In the genomic region with DNA sequence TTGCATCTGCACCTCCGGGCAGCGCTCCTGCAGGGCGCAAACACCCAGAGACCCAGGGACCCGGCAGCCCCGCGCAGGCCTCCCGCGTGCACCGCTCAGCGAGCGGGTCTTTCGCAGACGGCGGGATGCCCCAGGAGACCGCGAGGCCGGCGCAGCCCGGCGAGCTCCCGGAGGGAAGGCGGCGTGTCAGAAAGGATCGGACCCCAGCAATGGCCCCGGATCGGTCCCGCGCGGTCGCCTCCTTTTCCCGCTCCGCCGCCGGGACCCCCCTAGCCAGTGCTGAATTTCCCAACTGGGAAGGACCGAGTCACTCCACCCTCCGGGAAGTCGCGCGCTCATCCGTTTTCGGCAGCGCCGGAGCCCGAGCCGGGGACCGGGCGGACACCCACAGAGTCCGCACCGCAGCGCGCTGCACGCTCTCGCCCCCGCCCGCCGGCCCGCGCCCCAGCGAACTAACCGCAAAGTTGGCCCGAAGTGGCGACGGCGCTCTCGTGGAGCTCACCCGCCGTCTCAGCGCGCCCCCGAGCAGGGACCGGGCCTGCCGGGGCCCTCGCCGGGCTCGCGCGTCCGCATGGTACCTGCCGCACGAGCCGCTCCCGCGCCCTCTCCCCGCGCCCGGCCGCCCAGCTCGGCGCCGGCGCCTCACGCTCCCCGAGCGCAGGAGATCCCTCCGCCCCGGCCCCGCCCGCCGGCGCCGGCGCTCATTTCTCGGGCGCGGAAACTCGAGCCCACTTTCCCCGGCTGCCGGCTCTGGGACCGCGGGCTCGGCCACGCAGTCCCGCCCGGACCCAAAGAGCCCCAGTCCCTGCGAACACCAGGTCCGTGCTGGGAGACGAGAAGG, we compare ENCODE assay signal across 1 cellular context.
A peak's percentile ranks its signal among the peaks of the same experiment; 100 is the strongest.
TF ChIP-seq lines count a peak whose summit lies in the region.

A gene with protein sequence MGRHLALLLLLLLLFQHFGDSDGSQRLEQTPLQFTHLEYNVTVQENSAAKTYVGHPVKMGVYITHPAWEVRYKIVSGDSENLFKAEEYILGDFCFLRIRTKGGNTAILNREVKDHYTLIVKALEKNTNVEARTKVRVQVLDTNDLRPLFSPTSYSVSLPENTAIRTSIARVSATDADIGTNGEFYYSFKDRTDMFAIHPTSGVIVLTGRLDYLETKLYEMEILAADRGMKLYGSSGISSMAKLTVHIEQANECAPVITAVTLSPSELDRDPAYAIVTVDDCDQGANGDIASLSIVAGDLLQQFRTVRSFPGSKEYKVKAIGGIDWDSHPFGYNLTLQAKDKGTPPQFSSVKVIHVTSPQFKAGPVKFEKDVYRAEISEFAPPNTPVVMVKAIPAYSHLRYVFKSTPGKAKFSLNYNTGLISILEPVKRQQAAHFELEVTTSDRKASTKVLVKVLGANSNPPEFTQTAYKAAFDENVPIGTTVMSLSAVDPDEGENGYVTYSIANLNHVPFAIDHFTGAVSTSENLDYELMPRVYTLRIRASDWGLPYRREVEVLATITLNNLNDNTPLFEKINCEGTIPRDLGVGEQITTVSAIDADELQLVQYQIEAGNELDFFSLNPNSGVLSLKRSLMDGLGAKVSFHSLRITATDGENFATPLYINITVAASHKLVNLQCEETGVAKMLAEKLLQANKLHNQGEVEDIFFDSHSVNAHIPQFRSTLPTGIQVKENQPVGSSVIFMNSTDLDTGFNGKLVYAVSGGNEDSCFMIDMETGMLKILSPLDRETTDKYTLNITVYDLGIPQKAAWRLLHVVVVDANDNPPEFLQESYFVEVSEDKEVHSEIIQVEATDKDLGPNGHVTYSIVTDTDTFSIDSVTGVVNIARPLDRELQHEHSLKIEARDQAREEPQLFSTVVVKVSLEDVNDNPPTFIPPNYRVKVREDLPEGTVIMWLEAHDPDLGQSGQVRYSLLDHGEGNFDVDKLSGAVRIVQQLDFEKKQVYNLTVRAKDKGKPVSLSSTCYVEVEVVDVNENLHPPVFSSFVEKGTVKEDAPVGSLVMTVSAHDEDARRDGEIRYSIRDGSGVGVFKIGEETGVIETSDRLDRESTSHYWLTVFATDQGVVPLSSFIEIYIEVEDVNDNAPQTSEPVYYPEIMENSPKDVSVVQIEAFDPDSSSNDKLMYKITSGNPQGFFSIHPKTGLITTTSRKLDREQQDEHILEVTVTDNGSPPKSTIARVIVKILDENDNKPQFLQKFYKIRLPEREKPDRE (N-terminal part only) (minus strand): TSS at position 650 of the 841 bp plus-strand sequence. CDS start 14,029 bp downstream, outside the sequence.

TF ChIP-seq in HepG2, 621 proteins besides CTCF, POLR2A, EP300 and RAD21 (continued from another document and continues in another):
- TF ChIP-seq, protein P1, sequence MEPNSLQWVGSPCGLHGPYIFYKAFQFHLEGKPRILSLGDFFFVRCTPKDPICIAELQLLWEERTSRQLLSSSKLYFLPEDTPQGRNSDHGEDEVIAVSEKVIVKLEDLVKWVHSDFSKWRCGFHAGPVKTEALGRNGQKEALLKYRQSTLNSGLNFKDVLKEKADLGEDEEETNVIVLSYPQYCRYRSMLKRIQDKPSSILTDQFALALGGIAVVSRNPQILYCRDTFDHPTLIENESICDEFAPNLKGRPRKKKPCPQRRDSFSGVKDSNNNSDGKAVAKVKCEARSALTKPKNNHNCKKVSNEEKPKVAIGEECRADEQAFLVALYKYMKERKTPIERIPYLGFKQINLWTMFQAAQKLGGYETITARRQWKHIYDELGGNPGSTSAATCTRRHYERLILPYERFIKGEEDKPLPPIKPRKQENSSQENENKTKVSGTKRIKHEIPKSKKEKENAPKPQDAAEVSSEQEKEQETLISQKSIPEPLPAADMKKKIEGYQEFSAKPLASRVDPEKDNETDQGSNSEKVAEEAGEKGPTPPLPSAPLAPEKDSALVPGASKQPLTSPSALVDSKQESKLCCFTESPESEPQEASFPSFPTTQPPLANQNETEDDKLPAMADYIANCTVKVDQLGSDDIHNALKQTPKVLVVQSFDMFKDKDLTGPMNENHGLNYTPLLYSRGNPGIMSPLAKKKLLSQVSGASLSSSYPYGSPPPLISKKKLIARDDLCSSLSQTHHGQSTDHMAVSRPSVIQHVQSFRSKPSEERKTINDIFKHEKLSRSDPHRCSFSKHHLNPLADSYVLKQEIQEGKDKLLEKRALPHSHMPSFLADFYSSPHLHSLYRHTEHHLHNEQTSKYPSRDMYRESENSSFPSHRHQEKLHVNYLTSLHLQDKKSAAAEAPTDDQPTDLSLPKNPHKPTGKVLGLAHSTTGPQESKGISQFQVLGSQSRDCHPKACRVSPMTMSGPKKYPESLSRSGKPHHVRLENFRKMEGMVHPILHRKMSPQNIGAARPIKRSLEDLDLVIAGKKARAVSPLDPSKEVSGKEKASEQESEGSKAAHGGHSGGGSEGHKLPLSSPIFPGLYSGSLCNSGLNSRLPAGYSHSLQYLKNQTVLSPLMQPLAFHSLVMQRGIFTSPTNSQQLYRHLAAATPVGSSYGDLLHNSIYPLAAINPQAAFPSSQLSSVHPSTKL (CRISPR knock-in tag; IDR thresholded peaks at IDR 0.05): no peak; the same call in 1 of the 2 replicates
- no peak for TF ChIP-seq ZNF354B (CRISPR knock-in tag; IDR thresholded peaks at IDR 0.05)
- TF ChIP-seq FIP1L1 (IDR thresholded peaks at IDR 0.05; ENCODE audit: borderline replicate concordance, insufficient read depth, low read depth, low read length): no peak
- no peak for TF ChIP-seq JDP2 (CRISPR knock-in tag; IDR thresholded peaks at IDR 0.05; ENCODE audit: borderline replicate concordance)
- TF ChIP-seq, protein P2, sequence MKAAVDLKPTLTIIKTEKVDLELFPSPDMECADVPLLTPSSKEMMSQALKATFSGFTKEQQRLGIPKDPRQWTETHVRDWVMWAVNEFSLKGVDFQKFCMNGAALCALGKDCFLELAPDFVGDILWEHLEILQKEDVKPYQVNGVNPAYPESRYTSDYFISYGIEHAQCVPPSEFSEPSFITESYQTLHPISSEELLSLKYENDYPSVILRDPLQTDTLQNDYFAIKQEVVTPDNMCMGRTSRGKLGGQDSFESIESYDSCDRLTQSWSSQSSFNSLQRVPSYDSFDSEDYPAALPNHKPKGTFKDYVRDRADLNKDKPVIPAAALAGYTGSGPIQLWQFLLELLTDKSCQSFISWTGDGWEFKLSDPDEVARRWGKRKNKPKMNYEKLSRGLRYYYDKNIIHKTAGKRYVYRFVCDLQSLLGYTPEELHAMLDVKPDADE (CRISPR knock-in tag; IDR thresholded peaks at IDR 0.05): no peak
- TF ChIP-seq CHD2 (IDR thresholded peaks at IDR 0.05; ENCODE audit: low read depth, low read length): peak; percentile 72; the same call in 1 of the 2 replicates
- TF ChIP-seq HNF4G (IDR thresholded peaks at IDR 0.05; ENCODE audit: borderline replicate concordance, low read depth, low read length): no peak
- 0 out of 2 replicates have a peak, but pooled peaks have one; percentile 36 for TF ChIP-seq HNF4G (CRISPR knock-in tag; IDR thresholded peaks at IDR 0.05; ENCODE audit: borderline replicate concordance, low read depth)
- TF ChIP-seq TBX3 (IDR thresholded peaks at IDR 0.05; ENCODE audit: borderline replicate concordance): no peak
- TF ChIP-seq ZNF350 (CRISPR knock-in tag; IDR thresholded peaks at IDR 0.05; ENCODE audit: borderline replicate concordance, low read depth): peak; percentile 20; the same call in 1 of the 2 replicates
- no peak for TF ChIP-seq ZNF792 (CRISPR knock-in tag; IDR thresholded peaks at IDR 0.05)
- no peak for TF ChIP-seq NR2F6 (IDR thresholded peaks at IDR 0.05)
- no peak for TF ChIP-seq NR2F6 (CRISPR knock-in tag; IDR thresholded peaks at IDR 0.05)
- TF ChIP-seq MIXL1 (CRISPR knock-in tag; IDR thresholded peaks at IDR 0.05): no peak
- no peak for TF ChIP-seq ZNF672 (CRISPR knock-in tag; IDR thresholded peaks at IDR 0.05)
- TF ChIP-seq ZNF678 (CRISPR knock-in tag; IDR thresholded peaks at IDR 0.05): 0 out of 2 replicates have a peak, but pooled peaks have one; percentile 32
- TF ChIP-seq ZNF614 (CRISPR knock-in tag; IDR thresholded peaks at IDR 0.05; ENCODE audit: borderline replicate concordance): no peak
- TF ChIP-seq KLF12 (CRISPR knock-in tag; IDR thresholded peaks at IDR 0.05; ENCODE audit: borderline replicate concordance): 0 out of 2 replicates have a peak, but pooled peaks have one; percentile 32
- no peak for TF ChIP-seq PAX8 (CRISPR knock-in tag; IDR thresholded peaks at IDR 0.05; ENCODE audit: borderline replicate concordance)
- TF ChIP-seq ZMYM4 (CRISPR knock-in tag; IDR thresholded peaks at IDR 0.05): peak; percentile 61
- TF ChIP-seq RELA (CRISPR knock-in tag; IDR thresholded peaks at IDR 0.05): no peak
- TF ChIP-seq TRIM24 (CRISPR knock-in tag; IDR thresholded peaks at IDR 0.05): no peak
- no peak for TF ChIP-seq ZNF382 (CRISPR knock-in tag; IDR thresholded peaks at IDR 0.05; ENCODE audit: borderline replicate concordance)
- TF ChIP-seq FOXO1 (CRISPR knock-in tag; IDR thresholded peaks at IDR 0.05): no peak
- TF ChIP-seq, protein P3, sequence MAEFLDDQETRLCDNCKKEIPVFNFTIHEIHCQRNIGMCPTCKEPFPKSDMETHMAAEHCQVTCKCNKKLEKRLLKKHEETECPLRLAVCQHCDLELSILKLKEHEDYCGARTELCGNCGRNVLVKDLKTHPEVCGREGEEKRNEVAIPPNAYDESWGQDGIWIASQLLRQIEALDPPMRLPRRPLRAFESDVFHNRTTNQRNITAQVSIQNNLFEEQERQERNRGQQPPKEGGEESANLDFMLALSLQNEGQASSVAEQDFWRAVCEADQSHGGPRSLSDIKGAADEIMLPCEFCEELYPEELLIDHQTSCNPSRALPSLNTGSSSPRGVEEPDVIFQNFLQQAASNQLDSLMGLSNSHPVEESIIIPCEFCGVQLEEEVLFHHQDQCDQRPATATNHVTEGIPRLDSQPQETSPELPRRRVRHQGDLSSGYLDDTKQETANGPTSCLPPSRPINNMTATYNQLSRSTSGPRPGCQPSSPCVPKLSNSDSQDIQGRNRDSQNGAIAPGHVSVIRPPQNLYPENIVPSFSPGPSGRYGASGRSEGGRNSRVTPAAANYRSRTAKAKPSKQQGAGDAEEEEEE (CRISPR knock-in tag; IDR thresholded peaks at IDR 0.05; ENCODE audit: borderline replicate concordance): no peak
- TF ChIP-seq ZNF567 (CRISPR knock-in tag; IDR thresholded peaks at IDR 0.05; ENCODE audit: borderline replicate concordance): no peak
- no peak for TF ChIP-seq FOSL1 (CRISPR knock-in tag; IDR thresholded peaks at IDR 0.05; ENCODE audit: borderline replicate concordance)
- TF ChIP-seq, protein P4, sequence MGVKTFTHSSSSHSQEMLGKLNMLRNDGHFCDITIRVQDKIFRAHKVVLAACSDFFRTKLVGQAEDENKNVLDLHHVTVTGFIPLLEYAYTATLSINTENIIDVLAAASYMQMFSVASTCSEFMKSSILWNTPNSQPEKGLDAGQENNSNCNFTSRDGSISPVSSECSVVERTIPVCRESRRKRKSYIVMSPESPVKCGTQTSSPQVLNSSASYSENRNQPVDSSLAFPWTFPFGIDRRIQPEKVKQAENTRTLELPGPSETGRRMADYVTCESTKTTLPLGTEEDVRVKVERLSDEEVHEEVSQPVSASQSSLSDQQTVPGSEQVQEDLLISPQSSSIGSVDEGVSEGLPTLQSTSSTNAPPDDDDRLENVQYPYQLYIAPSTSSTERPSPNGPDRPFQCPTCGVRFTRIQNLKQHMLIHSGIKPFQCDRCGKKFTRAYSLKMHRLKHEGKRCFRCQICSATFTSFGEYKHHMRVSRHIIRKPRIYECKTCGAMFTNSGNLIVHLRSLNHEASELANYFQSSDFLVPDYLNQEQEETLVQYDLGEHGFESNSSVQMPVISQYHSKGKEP (CRISPR knock-in tag; IDR thresholded peaks at IDR 0.05): no peak
- TF ChIP-seq, protein P5, sequence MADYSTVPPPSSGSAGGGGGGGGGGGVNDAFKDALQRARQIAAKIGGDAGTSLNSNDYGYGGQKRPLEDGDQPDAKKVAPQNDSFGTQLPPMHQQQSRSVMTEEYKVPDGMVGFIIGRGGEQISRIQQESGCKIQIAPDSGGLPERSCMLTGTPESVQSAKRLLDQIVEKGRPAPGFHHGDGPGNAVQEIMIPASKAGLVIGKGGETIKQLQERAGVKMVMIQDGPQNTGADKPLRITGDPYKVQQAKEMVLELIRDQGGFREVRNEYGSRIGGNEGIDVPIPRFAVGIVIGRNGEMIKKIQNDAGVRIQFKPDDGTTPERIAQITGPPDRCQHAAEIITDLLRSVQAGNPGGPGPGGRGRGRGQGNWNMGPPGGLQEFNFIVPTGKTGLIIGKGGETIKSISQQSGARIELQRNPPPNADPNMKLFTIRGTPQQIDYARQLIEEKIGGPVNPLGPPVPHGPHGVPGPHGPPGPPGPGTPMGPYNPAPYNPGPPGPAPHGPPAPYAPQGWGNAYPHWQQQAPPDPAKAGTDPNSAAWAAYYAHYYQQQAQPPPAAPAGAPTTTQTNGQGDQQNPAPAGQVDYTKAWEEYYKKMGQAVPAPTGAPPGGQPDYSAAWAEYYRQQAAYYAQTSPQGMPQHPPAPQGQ (CRISPR knock-in tag; IDR thresholded peaks at IDR 0.05; ENCODE audit: borderline replicate concordance): no peak
- TF ChIP-seq, protein P6, sequence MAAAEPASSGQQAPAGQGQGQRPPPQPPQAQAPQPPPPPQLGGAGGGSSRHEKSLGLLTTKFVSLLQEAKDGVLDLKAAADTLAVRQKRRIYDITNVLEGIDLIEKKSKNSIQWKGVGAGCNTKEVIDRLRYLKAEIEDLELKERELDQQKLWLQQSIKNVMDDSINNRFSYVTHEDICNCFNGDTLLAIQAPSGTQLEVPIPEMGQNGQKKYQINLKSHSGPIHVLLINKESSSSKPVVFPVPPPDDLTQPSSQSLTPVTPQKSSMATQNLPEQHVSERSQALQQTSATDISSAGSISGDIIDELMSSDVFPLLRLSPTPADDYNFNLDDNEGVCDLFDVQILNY (CRISPR knock-in tag; conservative IDR thresholded peaks at IDR 0.05): 0 out of 2 replicates have a peak, but pooled peaks have one; percentile 22
- no peak for TF ChIP-seq ZNF720 (CRISPR knock-in tag; IDR thresholded peaks at IDR 0.05)
- TF ChIP-seq HNRNPK (IDR thresholded peaks at IDR 0.05; ENCODE audit: low read depth, low read length, poor library complexity, severe bottlenecking): no peak
- no peak for TF ChIP-seq ZNF549 (CRISPR knock-in tag; IDR thresholded peaks at IDR 0.05)
- TF ChIP-seq TEAD3 (CRISPR knock-in tag; optimal IDR thresholded peaks at IDR 0.05; ENCODE audit: borderline replicate concordance): no peak
- TF ChIP-seq, protein P7, sequence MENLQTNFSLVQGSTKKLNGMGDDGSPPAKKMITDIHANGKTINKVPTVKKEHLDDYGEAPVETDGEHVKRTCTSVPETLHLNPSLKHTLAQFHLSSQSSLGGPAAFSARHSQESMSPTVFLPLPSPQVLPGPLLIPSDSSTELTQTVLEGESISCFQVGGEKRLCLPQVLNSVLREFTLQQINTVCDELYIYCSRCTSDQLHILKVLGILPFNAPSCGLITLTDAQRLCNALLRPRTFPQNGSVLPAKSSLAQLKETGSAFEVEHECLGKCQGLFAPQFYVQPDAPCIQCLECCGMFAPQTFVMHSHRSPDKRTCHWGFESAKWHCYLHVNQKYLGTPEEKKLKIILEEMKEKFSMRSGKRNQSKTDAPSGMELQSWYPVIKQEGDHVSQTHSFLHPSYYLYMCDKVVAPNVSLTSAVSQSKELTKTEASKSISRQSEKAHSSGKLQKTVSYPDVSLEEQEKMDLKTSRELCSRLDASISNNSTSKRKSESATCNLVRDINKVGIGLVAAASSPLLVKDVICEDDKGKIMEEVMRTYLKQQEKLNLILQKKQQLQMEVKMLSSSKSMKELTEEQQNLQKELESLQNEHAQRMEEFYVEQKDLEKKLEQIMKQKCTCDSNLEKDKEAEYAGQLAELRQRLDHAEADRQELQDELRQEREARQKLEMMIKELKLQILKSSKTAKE (CRISPR knock-in tag; IDR thresholded peaks at IDR 0.05; ENCODE audit: borderline replicate concordance): no peak
